Comparison of ENCODE assay signal across 26 cellular contexts in genomic region chr18:49730951-49731391, GRCh38.
DNase-seq lines count a peak whose midpoint lies in the region; ATAC-seq, FAIRE-seq and TF ChIP-seq lines count a peak whose summit lies in the region.
"Had no signal": no experiment of that assay in that cellular context is flagged by ENCODE, and none has a peak within 500 bp of the region (broad histone marks: within the 10 kb centered on the region; RNA-seq: fewer than 3 reads in every experiment).

No MANE protein-coding gene starts in this region.

- H3K9ac ChIP-seq in kidney (ENCODE audit: low read length in 2 of 2), result no peak overlapping the region
- H3K9ac ChIP-seq: GM23248 had no signal

- H3K27me3 ChIP-seq in right lobe of liver, result no peaks in the 10 kb centered on the region
- no peaks in the 10 kb centered on the region for H3K27me3 ChIP-seq in small intestine (ENCODE audit: control insufficient read depth in 2 of 2, insufficient read depth in 2 of 2, low read length in 2 of 2)
- H3K27me3 ChIP-seq: SJCRH30, upper lobe of left lung had no signal

- peak; percentile 26 to 77 (median 72) for ATAC-seq in right lobe of liver
- ATAC-seq: naive thymus-derived CD8-positive, alpha-beta T cell; stimulated activated effector memory CD8-positive, alpha-beta T cell treated with anti-CD3 and anti-CD28 coated beads, Interleukin-12 subunit alpha, Interleukin-12 subunit beta, amount 100 ng/mL, for 72 hours had no signal

- H3K4me3 ChIP-seq in right lobe of liver (no peak overlapping the region), small intestine (ENCODE audit: low read depth in 1 of 2, low read length in 2 of 2) (no peak overlapping the region), kidney (ENCODE audit: low read length in 2 of 2) (no peak overlapping the region)
- H3K4me3 ChIP-seq: GM23248, SJCRH30, upper lobe of left lung had no signal

- H3K27ac ChIP-seq in epithelial cell of prostate, result peak overlapping the region; percentile 94
- H3K27ac ChIP-seq in right lobe of liver, result peak overlapping the region; percentile 10 to 58 (median 32)
- H3K27ac ChIP-seq in small intestine (ENCODE audit: low read depth in 1 of 2, low read length in 1 of 2), result peak overlapping the region; percentile 22 to 52
- no peak overlapping the region for H3K27ac ChIP-seq in kidney (ENCODE audit: low read depth in 2 of 2, low read length in 2 of 2)
- H3K27ac ChIP-seq: GM23248, SJCRH30, upper lobe of left lung had no signal

- TF ChIP-seq CTCF in right lobe of liver (IDR thresholded peaks at IDR 0.05) (no peak), kidney (IDR thresholded peaks at IDR 0.05; ENCODE audit: borderline replicate concordance, extremely low read depth, insufficient read depth) (no peak)

- H3K9me3 ChIP-seq in right lobe of liver (no peaks in the 10 kb centered on the region), small intestine (ENCODE audit: control insufficient read depth, low read depth) (no peaks in the 10 kb centered on the region), kidney (ENCODE audit: control insufficient read depth in 1 of 2, low read length in 2 of 2) (no peaks in the 10 kb centered on the region)
- H3K9me3 ChIP-seq: SJCRH30, upper lobe of left lung had no signal

- WGBS in right lobe of liver (ENCODE audit: insufficient coverage, low coverage, low lambda C conversion rate, missing lambda C conversion rate), result 52% methylated on average over 3 of the region's 4 CpGs
- WGBS in small intestine, 3 donors, result 14 to 62% (median 28%) methylated on average over 4 of the region's 4 CpGs

- intact Hi-C loops in right lobe of liver (cut with DNase I) (no loop called here), kidney (cut with DNase I) (no loop called here)

- no peak for TF ChIP-seq POLR2A in right lobe of liver (IDR thresholded peaks at IDR 0.05)

- no peak for FAIRE-seq in small intestine (lab: Jason Lieb, UNC)
- no peak for FAIRE-seq in urothelium cell line (lab: Jason Lieb, UNC)
- no peak for FAIRE-seq in kidney (lab: Jason Lieb, UNC)
- FAIRE-seq: RCC 7860 had no signal

- H3K4me1 ChIP-seq in right lobe of liver (peaks cover 0 to 45% (median 20%) of the 10 kb centered on the region in 4 donors), small intestine (ENCODE audit: control insufficient read depth in 2 of 2, insufficient read depth in 1 of 2, low read depth in 1 of 2, low read length in 1 of 2) (peaks cover 1 to 14% of the 10 kb centered on the region in 2 donors), kidney (ENCODE audit: control insufficient read depth in 1 of 2, insufficient read depth in 1 of 2, low read depth in 1 of 2, low read length in 2 of 2) (no peaks in the 10 kb centered on the region)

- no peaks in the 10 kb centered on the region for H3K36me3 ChIP-seq in right lobe of liver
- no peaks in the 10 kb centered on the region for H3K36me3 ChIP-seq in small intestine (ENCODE audit: control insufficient read depth in 2 of 2, insufficient read depth in 2 of 2, low read length in 2 of 2)
- no peaks in the 10 kb centered on the region for H3K36me3 ChIP-seq in kidney (ENCODE audit: control insufficient read depth in 1 of 2, insufficient read depth in 2 of 2, low read length in 2 of 2)
- H3K36me3 ChIP-seq: SJCRH30, upper lobe of left lung had no signal

- DNase-seq in OCI-M1 (lab: John Stamatoyannopoulos, UW) (peak; percentile 30), epithelial cell of prostate (ENCODE audit: low read depth, low spot score) (no peak), right lobe of liver (peak in 2 of 3 donors; percentile 78 to 83), small intestine (peak; percentile 74), urothelium cell line (ENCODE audit: low spot score) (no peak), kidney (no peak), DMS79 (lab: John Stamatoyannopoulos, UW) (no peak)
- DNase-seq: activated CD4-positive, alpha-beta T cell treated with anti-CD3 and anti-CD28 coated beads, Interleukin-2, amount 50 U/mL, for 4 hours; activated CD4-positive, CD25-positive, alpha-beta regulatory T cell; activated naive CD4-positive, alpha-beta T cell treated with anti-CD3 and anti-CD28 coated beads, Interleukin-2, amount 10 ng/mL, durations not matched to agents 7 days and 5 days; amniotic stem cell; C1 segment of cervical spinal cord; COR-L47; DND-41; GM23248; naive thymus-derived CD8-positive, alpha-beta T cell; NCI-H1105; NCI-H187 treated with DMSO at 0.1 percent for 48 hours; NCI-H526 treated with DMSO at 0.1 percent for 48 hours; SJCRH30; stimulated activated CD4-positive, alpha-beta T cell treated with anti-CD3 and anti-CD28 coated beads, Interleukin-12 subunit alpha, Interleukin-12 subunit beta, amount 100 ng/mL, for 4 hours; stimulated activated CD4-positive, alpha-beta T cell treated with anti-CD3 and anti-CD28 coated beads, Interleukin-4, amount 100 ng/mL, for 1 hour; T1000; upper lobe of left lung had no signal

Comparison
In these comparisons a context has a peak if more than half of its experiments do, and no peak if none do; other contexts are left out.
1. DNase-seq: peak in OCI-M1 (single experiment), right lobe of liver (2 of 3) and small intestine (single experiment); none in epithelial cell of prostate (single experiment), urothelium cell line (single experiment), kidney (single experiment) and DMS79 (single experiment).
2. H3K27ac ChIP-seq: peak in epithelial cell of prostate (single experiment), right lobe of liver (3 of 3) and small intestine (2 of 2); none in kidney (0 of 2).